In the genomic region with DNA sequence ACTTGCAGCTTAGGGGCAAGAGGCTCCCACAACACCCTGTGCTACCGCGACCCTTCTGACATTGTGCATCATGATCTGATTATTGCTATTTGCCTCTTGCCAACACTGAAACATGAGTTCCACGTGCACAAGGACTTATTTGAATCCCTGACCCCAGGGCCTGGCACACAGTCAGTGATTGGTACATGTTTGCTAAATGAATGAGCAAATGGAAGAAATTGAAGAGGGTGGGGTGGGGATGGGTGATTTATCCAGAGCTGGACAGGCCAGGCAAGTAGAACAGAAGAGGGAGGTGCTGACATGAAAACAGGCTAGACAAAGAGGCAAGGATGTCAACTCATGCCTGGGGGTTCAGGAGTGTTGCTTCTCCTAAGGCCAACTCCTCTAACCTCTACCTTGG, we compare ENCODE assay signal across 20 cellular contexts. TPM values are rescaled to one million over a fixed set of nuclear protein-coding genes. Genes with fewer than 3 reads are reported as not detected.
DNase-seq lines count a peak whose midpoint lies in the region; ATAC-seq, FAIRE-seq and TF ChIP-seq lines count a peak whose summit lies in the region.
"Had no signal": no experiment of that assay in that cellular context is flagged by ENCODE, and none has a peak within 500 bp of the region (broad histone marks: within the 10 kb centered on the region; RNA-seq: fewer than 3 reads in every experiment).

No MANE protein-coding gene starts in this region.

- ATAC-seq in left lobe of liver (peak; percentile 75), GM19328 (IDR thresholded peaks at IDR 0.05; ENCODE audit: unreplicated experiment) (no peak)

- H3K36me3 ChIP-seq in BLaER1, result no peaks in the 10 kb centered on the region
- H3K36me3 ChIP-seq: HAP-1 had no signal

- no peaks in the 10 kb centered on the region for H4K20me1 ChIP-seq in BLaER1

- TF ChIP-seq POLR2A in GM12892 (IDR thresholded peaks at IDR 0.05; ENCODE audit: low read depth, low read length), result no peak

- no peak for DNase-seq in GM12892 (ENCODE audit: insufficient read length)
- DNase-seq in fibroblast of gingiva (ENCODE audit: low read depth), result peak; percentile 90
- peak; percentile 79 for DNase-seq in left lobe of liver (ENCODE audit: low spot score)
- no peak for DNase-seq in kidney tubule cell (ENCODE audit: low spot score)
- no peak for DNase-seq in RWPE1 (ENCODE audit: low spot score)
- no peak for DNase-seq in NK-92 treated with Interleukin-12 subunit alpha and Interleukin-12 subunit beta, amount 100 ng/mL, for 24 hours (lab: John Stamatoyannopoulos, UW)
- DNase-seq: C1 segment of cervical spinal cord; CD4-positive, CD25-positive, alpha-beta regulatory T cell; CD8-positive, alpha-beta memory T cell; COR-L47; DMS 273 treated with DMSO at 0.1 percent for 48 hours; DMS53; DND-41; EL; GM23248 had no signal

- peaks cover 43% of the 10 kb centered on the region for H3K4me1 ChIP-seq in BLaER1
- H3K4me1 ChIP-seq: HAP-1 had no signal

- no peak for TF ChIP-seq CTCF in RWPE1 (conservative IDR thresholded peaks at IDR 0.05; ENCODE audit: low read depth)

- H3K27ac ChIP-seq in BLaER1 (no peak overlapping the region), RWPE1 (no peak overlapping the region)

- CTCF ChIA-PET in RWPE1 (lab: Yijun Ruan, JAX), result no interaction called here

- H3K9ac ChIP-seq in BLaER1, result no peak overlapping the region

- no peak overlapping the region for H3K4me3 ChIP-seq in BLaER1
- H3K4me3 ChIP-seq: GM23248, HAP-1 had no signal

- H3K27me3 ChIP-seq in BLaER1, result no peaks in the 10 kb centered on the region

- H3K4me2 ChIP-seq in BLaER1, result peak overlapping the region; percentile 22; the same call in 1 of the 2 replicates

- H3K9me3 ChIP-seq in BLaER1, result peaks cover 7% of the 10 kb centered on the region; the same call in 1 of the 2 replicates
- H3K9me3 ChIP-seq: HAP-1 had no signal

- FAIRE-seq in GM12892 (lab: Jason Lieb, UNC), result peak; percentile 24
- FAIRE-seq: G401.6 had no signal

- POLR2A ChIA-PET in RWPE1 (lab: Yijun Ruan, JAX; ENCODE audit: low non-redundant PET), result no interaction called here

RNA-seq across cellular contexts. Expression of a gene that starts 24.9 kb away (rescaled TPM):
- polyA plus RNA-seq in GM12892 (2012; ENCODE audit: missing spikeins), result 9,006 TPM
- 513 TPM for total RNA-seq in left lobe of liver

RNA-seq across cellular contexts. Expression of a gene that starts 36.5 kb away (rescaled TPM):
- polyA plus RNA-seq in GM12892 (2012; ENCODE audit: missing spikeins), result 26.3 TPM
- total RNA-seq in left lobe of liver, result 2.9 TPM

RNA-seq across cellular contexts. Expression of a gene that starts 55.2 kb away (rescaled TPM):
- polyA plus RNA-seq in GM12892 (2012; ENCODE audit: missing spikeins), result 24.9 TPM
- 6.7 TPM for total RNA-seq in left lobe of liver

RNA-seq across cellular contexts. Expression of a gene that starts 55.3 kb away (rescaled TPM):
- 298 TPM for polyA plus RNA-seq in GM12892 (2012; ENCODE audit: missing spikeins)
- 62.6 TPM for total RNA-seq in left lobe of liver

RNA-seq across cellular contexts. Expression of a gene that starts 57.9 kb away (rescaled TPM):
- 0.89 TPM for polyA plus RNA-seq in GM12892 (2012; ENCODE audit: missing spikeins)
- total RNA-seq in left lobe of liver, result 0.45 TPM
- total RNA-seq: A172; CD4-positive, CD25-positive, alpha-beta regulatory T cell had no signal
- polyA plus RNA-seq: GM23248 had no signal

Comparison
In these comparisons a context has a peak if more than half of its experiments do, and no peak if none do; other contexts are left out.
1. DNase-seq: peak in fibroblast of gingiva (single experiment) and left lobe of liver (single experiment); none in GM12892 (single experiment), kidney tubule cell (single experiment), RWPE1 (single experiment) and NK-92 treated with Interleukin-12 subunit alpha and Interleukin-12 subunit beta, amount 100 ng/mL, for 24 hours (single experiment).